1 cellular context compared by ENCODE assay signal in genomic region chr1:54542120-54542961, GRCh38.
TF ChIP-seq lines count a peak whose summit lies in the region.

No MANE protein-coding gene starts in this region.

TF ChIP-seq in K562, 482 proteins besides CTCF, POLR2A, EP300 and RAD21 (continued from another document):
- TF ChIP-seq ZBTB12 (CRISPR knock-in tag; IDR thresholded peaks at IDR 0.05) = no peak
- no peak for TF ChIP-seq TCF15 (CRISPR knock-in tag; IDR thresholded peaks at IDR 0.05)
- TF ChIP-seq SNRNP70 (optimal IDR thresholded peaks at IDR 0.05; ENCODE audit: low read depth, low read length) = no peak
- TF ChIP-seq NFRKB (IDR thresholded peaks at IDR 0.05; ENCODE audit: low read depth) = no peak
- TF ChIP-seq GATAD2A (IDR thresholded peaks at IDR 0.05) = no peak
- no peak for TF ChIP-seq TCF7 (IDR thresholded peaks at IDR 0.05; ENCODE audit: borderline replicate concordance)
- TF ChIP-seq HLTF (IDR thresholded peaks at IDR 0.05) = no peak
- TF ChIP-seq ZNF174 (CRISPR knock-in tag; IDR thresholded peaks at IDR 0.05) = no peak
- no peak for TF ChIP-seq RBM22 (IDR thresholded peaks at IDR 0.05; ENCODE audit: low read depth, low read length, poor library complexity, severe bottlenecking)
- TF ChIP-seq RBM17 (IDR thresholded peaks at IDR 0.05; ENCODE audit: borderline replicate concordance, low read depth, low read length) = no peak
- TF ChIP-seq DNMT1 (IDR thresholded peaks at IDR 0.05) = no peak
- 0 out of 2 replicates have a peak, but pooled peaks have one; percentile 54 for TF ChIP-seq E2F4 (CRISPR knock-in tag; IDR thresholded peaks at IDR 0.05; ENCODE audit: low read depth)
- no peak for TF ChIP-seq RBM14 (IDR thresholded peaks at IDR 0.05; ENCODE audit: borderline replicate concordance, insufficient read depth, low read depth, low read length)
- no peak for TF ChIP-seq ELF4 (CRISPR knock-in tag; IDR thresholded peaks at IDR 0.05)
- no peak; the same call in 1 of the 2 replicates for TF ChIP-seq ZNF224 (CRISPR knock-in tag; IDR thresholded peaks at IDR 0.05)
- TF ChIP-seq STAT5B (CRISPR knock-in tag; IDR thresholded peaks at IDR 0.05) = no peak
- no peak for TF ChIP-seq CBX8 (IDR thresholded peaks at IDR 0.05; ENCODE audit: borderline replicate concordance, extremely low read depth, low read depth, low read length, poor library complexity, severe bottlenecking)
- no peak for TF ChIP-seq BCL6 (CRISPR knock-in tag; IDR thresholded peaks at IDR 0.05)
- no peak for TF ChIP-seq ZNF12 (CRISPR knock-in tag; IDR thresholded peaks at IDR 0.05)
- no peak for TF ChIP-seq POLR2AphosphoS5 (IDR thresholded peaks at IDR 0.05; ENCODE audit: control insufficient read depth, insufficient read depth, low read depth, low read length)
- peak; percentile 38 for TF ChIP-seq PCBP1 (IDR thresholded peaks at IDR 0.05; ENCODE audit: low read depth, low read length, poor library complexity, severe bottlenecking)
- no peak for TF ChIP-seq ZNF717 (CRISPR knock-in tag; IDR thresholded peaks at IDR 0.05)
- no peak for TF ChIP-seq IRF9 (tag; IDR thresholded peaks at IDR 0.05)
- TF ChIP-seq ZNF583 (CRISPR knock-in tag; IDR thresholded peaks at IDR 0.05) = no peak
- TF ChIP-seq CC2D1A (IDR thresholded peaks at IDR 0.05) = no peak
- TF ChIP-seq FOXP1 (CRISPR knock-in tag; IDR thresholded peaks at IDR 0.05) = peak; percentile 74; the same call in 1 of the 2 replicates
- TF ChIP-seq MGA (IDR thresholded peaks at IDR 0.05) = peak; percentile 75
- TF ChIP-seq CHAMP1 (IDR thresholded peaks at IDR 0.05) = no peak
- TF ChIP-seq RFX1 (IDR thresholded peaks at IDR 0.05) = no peak
- TF ChIP-seq PTTG1 (tag; IDR thresholded peaks at IDR 0.05; ENCODE audit: low read depth) = no peak
- no peak for TF ChIP-seq ZNF444 (CRISPR knock-in tag; IDR thresholded peaks at IDR 0.05)
- TF ChIP-seq RUNX1 (IDR thresholded peaks at IDR 0.05; ENCODE audit: low read depth) = no peak
